Comparison of ENCODE assay signal across 11 cellular contexts in genomic region chr1:206883876-206884275, GRCh38. TPM values are rescaled to one million over a fixed set of nuclear protein-coding genes. Genes with fewer than 3 reads are reported as not detected.
"Had no signal": no experiment of that assay in that cellular context is flagged by ENCODE, and none has a peak within 500 bp of the region (broad histone marks: within the 10 kb centered on the region; RNA-seq: fewer than 3 reads in every experiment).

No MANE protein-coding gene starts in this region.

- ATAC-seq: HCT116, HepG2 had no signal

- H3K4me3 Mint-ChIP-seq: HFFc6, IgD-negative memory B cell had no signal

- H3K4me1 Mint-ChIP-seq: IgD-negative memory B cell had no signal

- H3K27ac Mint-ChIP-seq: HFFc6, IgD-negative memory B cell had no signal

- H3K27ac ChIP-seq: GM23248, HL-60 had no signal

- DNase-seq: GM23248, GOT3, H7, HFFc6 had no signal

- H3K4me1 ChIP-seq: HAP-1 had no signal

RNA-seq across cellular contexts. Expression of gene IL24, which starts 13.4 kb away (rescaled TPM):
- total RNA-seq: H7, HepG2 had no signal
- polyA plus RNA-seq: HepG2 had no signal

RNA-seq across cellular contexts. Expression of gene IL20, which starts 18.5 kb away (rescaled TPM):
- total RNA-seq: GM23248, H4, H7, HepG2, HFFc6, HT1080 had no signal
- polyA plus RNA-seq: GM23248, IgD-negative memory B cell had no signal

RNA-seq across cellular contexts. Expression of gene FCMR, which starts 37.9 kb away (rescaled TPM):
- total RNA-seq: H7, HepG2, HT1080 had no signal
- polyA plus RNA-seq: HepG2 had no signal
